In genomic region chr7:157640144-157640543, GRCh38 we compare ENCODE assay signal across 8 cellular contexts.
"Had no signal": no experiment of that assay in that cellular context is flagged by ENCODE, and none has a peak within 500 bp of the region (broad histone marks: within the 10 kb centered on the region; RNA-seq: fewer than 3 reads in every experiment).

No MANE protein-coding gene starts in this region.

- H3K36me3 ChIP-seq: HAP-1 had no signal

- H3K9ac ChIP-seq: GM23248 had no signal

- H3K4me3 ChIP-seq: GM23248, HAP-1 had no signal

- H3K4me1 ChIP-seq: HAP-1 had no signal

- DNase-seq: GM23248, GOT3, H7, HFFc6, KG1 had no signal

- FAIRE-seq: HepG2 had no signal

- ATAC-seq: HepG2 had no signal

- H3K27ac ChIP-seq: GM23248, HL-60 had no signal

- H2AFZ ChIP-seq: GM23248 had no signal
